9 cellular contexts compared by ENCODE assay signal in genomic region chr3:117355566-117355965, GRCh38.
DNase-seq lines count a peak whose midpoint lies in the region; ATAC-seq and TF ChIP-seq lines count a peak whose summit lies in the region.
"Had no signal": no experiment of that assay in that cellular context is flagged by ENCODE, and none has a peak within 500 bp of the region (broad histone marks: within the 10 kb centered on the region; RNA-seq: fewer than 3 reads in every experiment).

No MANE protein-coding gene starts in this region.

- H3K9me3 Mint-ChIP-seq in CD8-positive, alpha-beta memory T cell: peaks cover 4 to 13% (median 9%) of the 10 kb centered on the region in 5 donors

- no peak overlapping the region for H2AFZ ChIP-seq in DND-41 (ENCODE audit: low read depth, low read length)
- H2AFZ ChIP-seq in smooth muscle cell (ENCODE audit: low read depth): no peak overlapping the region

- H3K4me3 ChIP-seq in DND-41 (ENCODE audit: low read depth in 1 of 2, low read length in 2 of 2): no peak overlapping the region
- no peak overlapping the region for H3K4me3 ChIP-seq in smooth muscle cell
- H3K4me3 ChIP-seq in CD8-positive, alpha-beta memory T cell (ENCODE audit: low read length): no peak overlapping the region
- H3K4me3 ChIP-seq: thoracic aorta had no signal

- no peaks in the 10 kb centered on the region for H3K27me3 ChIP-seq in DND-41 (ENCODE audit: insufficient read depth, low read length, poor library complexity)
- no peaks in the 10 kb centered on the region for H3K27me3 ChIP-seq in smooth muscle cell (ENCODE audit: low read depth)
- no peaks in the 10 kb centered on the region for H3K27me3 ChIP-seq in CD8-positive, alpha-beta memory T cell (ENCODE audit: insufficient read depth, low read length, poor library complexity, severe bottlenecking)

- H3K36me3 ChIP-seq in DND-41 (ENCODE audit: insufficient read depth, low read length) (no peaks in the 10 kb centered on the region), smooth muscle cell (ENCODE audit: low read depth) (no peaks in the 10 kb centered on the region)
- H3K36me3 ChIP-seq in CD8-positive, alpha-beta memory T cell (ENCODE audit: insufficient read depth, low read length): no peaks in the 10 kb centered on the region
- H3K36me3 ChIP-seq: thoracic aorta had no signal

- H3K4me1 ChIP-seq in DND-41 (ENCODE audit: insufficient read depth, low read length): no peaks in the 10 kb centered on the region
- H3K4me1 ChIP-seq in smooth muscle cell (ENCODE audit: low read depth): peaks cover 10% of the 10 kb centered on the region
- H3K4me1 ChIP-seq in CD8-positive, alpha-beta memory T cell (ENCODE audit: insufficient read depth, low read length): no peaks in the 10 kb centered on the region

- no peaks in the 10 kb centered on the region for H3F3A ChIP-seq in smooth muscle cell (ENCODE audit: low read depth)

- H3K27me3 Mint-ChIP-seq in CD8-positive, alpha-beta memory T cell: no peaks in the 10 kb centered on the region

- no peaks in the 10 kb centered on the region for H3K36me3 Mint-ChIP-seq in CD8-positive, alpha-beta memory T cell

- no peaks in the 10 kb centered on the region for H3K4me1 Mint-ChIP-seq in CD8-positive, alpha-beta memory T cell

- peak; percentile 18 for TF ChIP-seq CTCF in DND-41 (IDR thresholded peaks at IDR 0.05; ENCODE audit: borderline replicate concordance, extremely low read depth, low read length, poor library complexity, severe bottlenecking)
- TF ChIP-seq CTCF in smooth muscle cell (IDR thresholded peaks at IDR 0.05; ENCODE audit: borderline replicate concordance, insufficient read depth, poor library complexity, severe bottlenecking): peak; percentile 41

- H3K27ac ChIP-seq in DND-41 (ENCODE audit: low read length) (no peak overlapping the region), smooth muscle cell (ENCODE audit: low read depth) (no peak overlapping the region)
- no peak overlapping the region for H3K27ac ChIP-seq in CD8-positive, alpha-beta memory T cell (ENCODE audit: low read depth, low read length)
- H3K27ac ChIP-seq: thoracic aorta had no signal

- H3K9ac ChIP-seq in DND-41 (ENCODE audit: low read depth, low read length): no peak overlapping the region
- H3K9ac ChIP-seq in smooth muscle cell (ENCODE audit: low read depth): no peak overlapping the region

- CTCF ChIA-PET in HEK293T (lab: Yijun Ruan, JAX): no interaction called here
- CTCF ChIA-PET in CD8-positive, alpha-beta memory T cell (lab: Charles Lee): no interaction called here

- no peak overlapping the region for H3K27ac Mint-ChIP-seq in CD8-positive, alpha-beta memory T cell

- WGBS in smooth muscle cell (ENCODE audit: low lambda C conversion rate): 62% methylated on average over 4 of the region's 4 CpGs

- DNase-seq in DND-41 (no peak), HEK293T (ENCODE audit: extremely low spot score) (peak; percentile 61), NCI-H446 (lab: John Stamatoyannopoulos, UW) (peak; percentile 54 to 79), fibroblast of gingiva (ENCODE audit: low read depth) (peak; percentile 1), smooth muscle cell (lab: John Stamatoyannopoulos, UW; ENCODE audit: unreplicated experiment) (no peak), HCEC 1CT (no peak), NCI-H1048 (lab: John Stamatoyannopoulos, UW) (no peak)
- no peak for DNase-seq in CD8-positive, alpha-beta memory T cell

- no peak for ATAC-seq in DND-41 (ENCODE audit: insufficient read depth, low read depth)

- H3K4me2 ChIP-seq in DND-41 (ENCODE audit: insufficient read depth, low read length) (no peak overlapping the region), smooth muscle cell (no peak overlapping the region)

- H3K9me3 ChIP-seq in DND-41 (ENCODE audit: insufficient read depth, low read length, severe bottlenecking) (no peaks in the 10 kb centered on the region), smooth muscle cell (replicated peaks; ENCODE audit: low read depth) (no peaks in the 10 kb centered on the region)
- H3K9me3 ChIP-seq in CD8-positive, alpha-beta memory T cell (ENCODE audit: low read length): no peaks in the 10 kb centered on the region
- H3K9me3 ChIP-seq: thoracic aorta had no signal

- POLR2A ChIA-PET in HEK293T (lab: Yijun Ruan, JAX): no interaction called here
- POLR2A ChIA-PET in CD8-positive, alpha-beta memory T cell (lab: Charles Lee): no interaction called here

- H3K79me2 ChIP-seq in DND-41 (ENCODE audit: insufficient read depth, low read length) (no peaks in the 10 kb centered on the region), smooth muscle cell (ENCODE audit: low read depth) (no peaks in the 10 kb centered on the region)

- H4K20me1 ChIP-seq in DND-41 (ENCODE audit: insufficient read depth, low read length) (no peaks in the 10 kb centered on the region), smooth muscle cell (ENCODE audit: low read depth) (no peaks in the 10 kb centered on the region)

- no peak overlapping the region for H3K4me3 Mint-ChIP-seq in CD8-positive, alpha-beta memory T cell

TF ChIP-seq in HEK293T, 16 proteins besides CTCF, POLR2A, EP300 and RAD21:
- no peak for TF ChIP-seq BHLHE40 (IDR thresholded peaks at IDR 0.05; ENCODE audit: borderline replicate concordance)
- no peak for TF ChIP-seq TARDBP (IDR thresholded peaks at IDR 0.05)
- TF ChIP-seq SP1 (IDR thresholded peaks at IDR 0.05): no peak
- peak; percentile 57; the same call in 1 of the 2 replicates for TF ChIP-seq ZNF384 (IDR thresholded peaks at IDR 0.05)

Comparison
In these comparisons a context has a peak if more than half of its experiments do, and no peak if none do; other contexts are left out.
1. DNase-seq: peak in HEK293T (single experiment), NCI-H446 (2 of 2) and fibroblast of gingiva (single experiment); none in DND-41 (single experiment), smooth muscle cell (single experiment), CD8-positive, alpha-beta memory T cell (0 of 5), HCEC 1CT (single experiment) and NCI-H1048 (single experiment).